In genomic region chr1:24201941-24202440, GRCh38 we compare ENCODE assay signal across 8 cellular contexts. TPM values are rescaled to one million over a fixed set of nuclear protein-coding genes. Genes with fewer than 3 reads are reported as not detected.
DNase-seq lines count a peak whose midpoint lies in the region; FAIRE-seq and TF ChIP-seq lines count a peak whose summit lies in the region.

No MANE protein-coding gene starts in this region.

- no peak for TF ChIP-seq POLR2A in GM12892 (IDR thresholded peaks at IDR 0.05; ENCODE audit: low read depth, low read length)

- no peak overlapping the region for H3K9ac ChIP-seq in liver (ENCODE audit: low read depth in 1 of 2, low read length in 2 of 2)

- intact Hi-C loops in dorsolateral prefrontal cortex (cut with DNase I), result loop anchor here (2.0 to 10.0 kb wide), 4 partner anchors 90 to 435 kb away; partner anchors contain the start of gene RCAN3 (in 1 of the 2)

- H3K27me3 ChIP-seq in dorsolateral prefrontal cortex (no peaks in the 10 kb centered on the region), liver (ENCODE audit: control insufficient read depth in 4 of 4, insufficient read depth in 4 of 4, low read length in 3 of 4) (no peaks in the 10 kb centered on the region)

- TF ChIP-seq RAD21 in liver (IDR thresholded peaks at IDR 0.05), result peak; percentile 96 to 97

- FAIRE-seq in GM12892 (lab: Jason Lieb, UNC), result peak; percentile 90

- H3K27ac ChIP-seq in dorsolateral prefrontal cortex, result peak overlapping the region in 16 of 59 donors; percentile 1 to 73 (median 44)
- H3K27ac ChIP-seq in liver (ENCODE audit: low read depth in 1 of 2, low read length in 2 of 2), result peak overlapping the region in 1 of 2 donors; percentile 56

- POLR2A ChIA-PET in AG04449 (lab: Yijun Ruan, JAX), result interaction anchor here (1.4 kb wide), 1 partner anchor 189 kb away, joined by 4 read pairs; no protein-coding TSS in a partner anchor

- CTCF ChIA-PET in AG04449 (lab: Yijun Ruan, JAX), result interaction anchor here (0.6 to 7.6 kb wide), 62 partner anchors 8 to 434 kb away, joined by 3 to 847 read pairs (median 5); partner anchors contain the start of genes GRHL3, IFNLR1, NIPAL3 and STPG1

- no peaks in the 10 kb centered on the region for H3K36me3 ChIP-seq in liver (ENCODE audit: control insufficient read depth in 4 of 4, insufficient read depth in 3 of 4, low read depth in 1 of 4, low read length in 3 of 4)

- H3K9me3 ChIP-seq in liver (ENCODE audit: control insufficient read depth in 4 of 4, low read length in 3 of 4), result no peaks in the 10 kb centered on the region

- H3K4me3 ChIP-seq in AG04449 (ENCODE audit: low read depth, low read length) (no peak overlapping the region), dorsolateral prefrontal cortex (no peak overlapping the region), liver (ENCODE audit: low read depth in 1 of 3, low read length in 3 of 3) (no peak overlapping the region)

- peak; percentile 53 for DNase-seq in AG04449 (ENCODE audit: low read depth, low spot score)
- no peak for DNase-seq in GM12892 (ENCODE audit: insufficient read length)
- peak; percentile 69 for DNase-seq in NCI-H2196 treated with DMSO at 0.1 percent for 48 hours (lab: John Stamatoyannopoulos, UW; ENCODE audit: unreplicated experiment)
- peak; percentile 57 for DNase-seq in activated CD4-positive, alpha-beta T cell treated with anti-CD3 and anti-CD28 coated beads, Interleukin-2, amount 50 U/mL, for 1 hour
- DNase-seq in dorsolateral prefrontal cortex, result peak in 9 of 10 donors; percentile 35 to 91 (median 73)
- DNase-seq in stimulated activated CD4-positive, alpha-beta T cell treated with anti-CD3 and anti-CD28 coated beads, TNF-alpha, amount 100 ng/mL, for 4 hours (ENCODE audit: low read depth in 3 of 3), result peak; percentile 14 to 33 (median 27)
- DNase-seq in 8988T, result no peak

- TF ChIP-seq CTCF in AG04449 (IDR thresholded peaks at IDR 0.05; ENCODE audit: insufficient read depth, low read length, missing control alignments), result peak; percentile 84
- TF ChIP-seq CTCF in dorsolateral prefrontal cortex (IDR thresholded peaks at IDR 0.05 in 54 of 56, conservative IDR thresholded peaks at IDR 0.05 in 2 of 56; ENCODE audit: low read depth in 1 of 56, partially characterized antibody in 56 of 56), result peak; percentile 70 to 95 (median 82)
- peak; percentile 84 for TF ChIP-seq CTCF in liver (IDR thresholded peaks at IDR 0.05; ENCODE audit: low read depth, low read length, missing input control)

- 36% methylated on average over 5 of the region's 5 CpGs for WGBS in liver

- H3K4me1 ChIP-seq in liver (ENCODE audit: control insufficient read depth in 4 of 4, insufficient read depth in 4 of 4, low read length in 3 of 4), result peaks cover 4 to 16% (median 14%) of the 10 kb centered on the region in 4 donors

TF ChIP-seq in liver, 16 proteins besides CTCF, POLR2A, EP300 and RAD21:
- TF ChIP-seq EGR1 (IDR thresholded peaks at IDR 0.05; ENCODE audit: low read depth in 2 of 2), result no peak
- TF ChIP-seq MAX (IDR thresholded peaks at IDR 0.05), result peak; percentile 24
- peak in 1 of 2 donors; percentile 7 for TF ChIP-seq HNF4A (conservative IDR thresholded peaks at IDR 0.05)
- TF ChIP-seq TAF1 (conservative IDR thresholded peaks at IDR 0.05), result no peak

RNA-seq across cellular contexts. Expression of gene IFNLR1, which starts 14.9 kb away (rescaled TPM):
- polyA plus RNA-seq in GM12892 (2012; ENCODE audit: missing spikeins), result 5.3 TPM
- total RNA-seq in dorsolateral prefrontal cortex, result 1 to 10 TPM in 118 of 120 experiments, under 1 TPM in 2; 0.84 to 4.8 (median 2.4) TPM
- 1 to 10 TPM; 2.2 to 6.4 TPM for total RNA-seq in liver
- 1 to 10 TPM; 2.9 to 4.1 TPM for polyA plus RNA-seq in liver

RNA-seq across cellular contexts. Expression of gene IL22RA1, which starts 59.1 kb away (rescaled TPM):
- not detected for polyA plus RNA-seq in GM12892 (2012; ENCODE audit: missing spikeins)
- under 1 TPM in 15 of 120 experiments, not detected in 105; 0.11 to 0.34 (median 0.24) TPM for total RNA-seq in dorsolateral prefrontal cortex
- total RNA-seq in liver, result 1 to 10 TPM; 2.1 to 4.5 TPM
- 1 to 10 TPM; 3.4 to 3.5 TPM for polyA plus RNA-seq in liver

Comparison
In these comparisons a context has a peak if more than half of its experiments do, and no peak if none do; other contexts are left out.
1. DNase-seq: peak in AG04449 (single experiment), NCI-H2196 treated with DMSO at 0.1 percent for 48 hours (single experiment), activated CD4-positive, alpha-beta T cell treated with anti-CD3 and anti-CD28 coated beads, Interleukin-2, amount 50 U/mL, for 1 hour (single experiment), dorsolateral prefrontal cortex (9 of 10) and stimulated activated CD4-positive, alpha-beta T cell treated with anti-CD3 and anti-CD28 coated beads, TNF-alpha, amount 100 ng/mL, for 4 hours (3 of 3); none in GM12892 (single experiment) and 8988T (single experiment).
2. Peak in every context shown above with its lines, with median percentiles within 50 percentile points of each other: CTCF ChIP-seq.